ENCODE assay signal across 9 cellular contexts in the genomic region with DNA sequence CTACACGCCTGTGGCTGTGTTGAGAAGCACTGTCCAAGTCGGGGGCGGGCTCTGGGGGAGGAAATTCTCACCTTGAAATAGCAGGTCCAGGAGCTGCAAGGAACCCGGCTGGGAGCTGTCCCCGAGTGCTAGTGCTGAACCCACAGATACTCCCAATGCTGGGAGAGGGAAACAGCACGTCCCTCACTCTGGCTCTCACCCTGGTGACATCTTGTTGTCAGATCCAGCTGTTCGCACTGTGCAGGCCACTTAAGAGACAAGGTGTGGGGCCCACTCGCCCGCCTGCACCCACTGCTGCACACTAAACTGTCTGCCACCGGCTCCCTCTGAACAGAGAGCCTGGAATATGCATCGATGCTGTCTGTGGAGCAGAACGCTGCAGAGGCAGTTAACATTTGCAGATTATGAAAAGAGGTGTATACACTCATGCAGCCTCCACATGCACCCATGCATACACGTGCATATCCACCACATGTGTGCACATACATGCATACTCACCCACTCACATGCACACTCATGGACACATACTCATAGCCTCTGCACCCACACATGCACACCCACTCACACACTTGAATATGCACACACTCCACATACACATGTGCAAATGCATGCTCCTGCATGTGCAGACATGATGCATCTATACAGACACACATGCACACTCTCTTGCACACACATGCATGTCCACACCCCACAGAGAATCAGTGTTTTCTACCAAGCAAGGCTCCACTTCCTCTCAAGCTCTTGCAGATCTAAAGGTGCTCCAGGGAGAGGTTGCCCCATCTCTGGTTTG. TPM values are rescaled to one million over a fixed set of nuclear protein-coding genes. Genes with fewer than 3 reads are reported as not detected.
DNase-seq lines count a peak whose midpoint lies in the region; ATAC-seq and TF ChIP-seq lines count a peak whose summit lies in the region.
"Had no signal": no experiment of that assay in that cellular context is flagged by ENCODE, and none has a peak within 500 bp of the region (broad histone marks: within the 10 kb centered on the region; RNA-seq: fewer than 3 reads in every experiment).

No MANE protein-coding gene starts in this region.

- in situ Hi-C loops in astrocyte of the cerebellum (cut with HindIII; ENCODE audit: low sequenced_read_pairs): no loop called here
- in situ Hi-C loops in gastrocnemius medialis (cut with MboI; ENCODE audit: low sequenced_read_pairs in 4 of 4): no loop called here

- H3K36me3 ChIP-seq in DND-41 (ENCODE audit: insufficient read depth, low read length): no peaks in the 10 kb centered on the region
- no peaks in the 10 kb centered on the region for H3K36me3 ChIP-seq in gastrocnemius medialis
- H3K36me3 ChIP-seq: neutrophil had no signal

- ATAC-seq in DND-41 (ENCODE audit: insufficient read depth, low read depth): peak; percentile 93
- ATAC-seq in left lobe of liver: peak; percentile 71
- no peak for ATAC-seq in HG03108 (IDR thresholded peaks at IDR 0.05; ENCODE audit: unreplicated experiment)
- ATAC-seq in gastrocnemius medialis: no peak

- H3K9me3 ChIP-seq in DND-41 (ENCODE audit: insufficient read depth, low read length, severe bottlenecking) (no peaks in the 10 kb centered on the region), gastrocnemius medialis (no peaks in the 10 kb centered on the region)
- H3K9me3 ChIP-seq: neutrophil had no signal

- TF ChIP-seq CTCF in DND-41 (IDR thresholded peaks at IDR 0.05; ENCODE audit: borderline replicate concordance, extremely low read depth, low read length, poor library complexity, severe bottlenecking) (no peak), astrocyte of the cerebellum (IDR thresholded peaks at IDR 0.05; ENCODE audit: low read depth, low read length, missing control alignments) (no peak), gastrocnemius medialis (IDR thresholded peaks at IDR 0.05 in 4 of 5, conservative IDR thresholded peaks at IDR 0.05 in 1 of 5) (no peak)

- no peaks in the 10 kb centered on the region for H3K79me2 ChIP-seq in DND-41 (ENCODE audit: insufficient read depth, low read length)

- TF ChIP-seq POLR2A in gastrocnemius medialis (IDR thresholded peaks at IDR 0.05): no peak

- no peak overlapping the region for H2AFZ ChIP-seq in DND-41 (ENCODE audit: low read depth, low read length)

- H3K4me3 ChIP-seq in DND-41 (ENCODE audit: low read depth in 1 of 2, low read length in 2 of 2): no peak overlapping the region
- no peak overlapping the region for H3K4me3 ChIP-seq in astrocyte of the cerebellum (ENCODE audit: low read depth, low read length)
- no peak overlapping the region for H3K4me3 ChIP-seq in gastrocnemius medialis

- H4K20me1 ChIP-seq in DND-41 (ENCODE audit: insufficient read depth, low read length): peaks cover 22% of the 10 kb centered on the region

- H3K9ac ChIP-seq in DND-41 (ENCODE audit: low read depth, low read length): no peak overlapping the region

- H3K27ac ChIP-seq in DND-41 (ENCODE audit: low read length) (no peak overlapping the region), gastrocnemius medialis (no peak overlapping the region)
- H3K27ac ChIP-seq: neutrophil had no signal

- H3K27me3 ChIP-seq in DND-41 (ENCODE audit: insufficient read depth, low read length, poor library complexity) (no peaks in the 10 kb centered on the region), gastrocnemius medialis (peaks cover 0 to 10% (median under 1%) of the 10 kb centered on the region in 3 donors)

- H3K4me2 ChIP-seq in DND-41 (ENCODE audit: insufficient read depth, low read length): no peak overlapping the region

- H3K4me1 ChIP-seq in DND-41 (ENCODE audit: insufficient read depth, low read length): no peaks in the 10 kb centered on the region
- H3K4me1 ChIP-seq in gastrocnemius medialis: no peaks in the 10 kb centered on the region

- DNase-seq in DND-41 (peak; percentile 78), MV-4-11 (lab: John Stamatoyannopoulos, UW) (peak; percentile 5), astrocyte of the cerebellum (ENCODE audit: low read depth) (peak; percentile 16), left lobe of liver (ENCODE audit: low spot score) (no peak), putamen (ENCODE audit: low spot score) (no peak), NCI-H1417 (lab: John Stamatoyannopoulos, UW) (no peak), gastrocnemius medialis (no peak)

- intact Hi-C loops in gastrocnemius medialis (cut with DNase I; ENCODE audit: low total_unique reads): no loop called here

RNA-seq across cellular contexts. Expression of a gene that starts 42.0 kb away (rescaled TPM):
- total RNA-seq in left lobe of liver: not detected
- not detected for total RNA-seq in gastrocnemius medialis

Comparison
In these comparisons a context has a peak if more than half of its experiments do, and no peak if none do; other contexts are left out.
1. ATAC-seq: peak in DND-41 (single experiment) and left lobe of liver (single experiment); none in HG03108 (single experiment) and gastrocnemius medialis (0 of 2).
2. DNase-seq: peak in DND-41 (single experiment), MV-4-11 (single experiment) and astrocyte of the cerebellum (single experiment); none in left lobe of liver (single experiment), putamen (single experiment), NCI-H1417 (0 of 3) and gastrocnemius medialis (0 of 2).